9 cellular contexts compared by ENCODE assay signal in genomic region chr13:109610517-109610916, GRCh38.
DNase-seq lines count a peak whose midpoint lies in the region; ATAC-seq and TF ChIP-seq lines count a peak whose summit lies in the region.
"Had no signal": no experiment of that assay in that cellular context is flagged by ENCODE, and none has a peak within 500 bp of the region (broad histone marks: within the 10 kb centered on the region; RNA-seq: fewer than 3 reads in every experiment).

No MANE protein-coding gene starts in this region.

- no peaks in the 10 kb centered on the region for H3K9me3 Mint-ChIP-seq in MCF 10A (ENCODE audit: unreplicated experiment)
- peaks cover 3% of the 10 kb centered on the region for H3K9me3 Mint-ChIP-seq in chondrocyte (ENCODE audit: low read depth)
- H3K9me3 Mint-ChIP-seq in naive thymus-derived CD8-positive, alpha-beta T cell: no peaks in the 10 kb centered on the region
- H3K9me3 Mint-ChIP-seq in glutamatergic neuron (ENCODE audit: unreplicated experiment): no peaks in the 10 kb centered on the region

- no peaks in the 10 kb centered on the region for H3K27me3 ChIP-seq in breast epithelium

- H3K27ac ChIP-seq in breast epithelium: no peak overlapping the region

- no peak overlapping the region for H3K4me3 ChIP-seq in breast epithelium

- H3K27ac Mint-ChIP-seq in MCF 10A (ENCODE audit: low read depth, unreplicated experiment): no peak overlapping the region
- H3K27ac Mint-ChIP-seq in chondrocyte (ENCODE audit: unreplicated experiment): no peak overlapping the region
- H3K27ac Mint-ChIP-seq in naive thymus-derived CD8-positive, alpha-beta T cell: no peak overlapping the region
- H3K27ac Mint-ChIP-seq in glutamatergic neuron (ENCODE audit: unreplicated experiment): no peak overlapping the region
- H3K27ac Mint-ChIP-seq: nephron had no signal

- POLR2A ChIA-PET in MCF 10A (lab: Yijun Ruan, JAX): interaction anchor here (0.7 kb wide), 1 partner anchor 60 kb away, joined by 3 read pairs; no protein-coding TSS in a partner anchor
- POLR2A ChIA-PET in naive thymus-derived CD8-positive, alpha-beta T cell (lab: Charles Lee): no interaction called here

- intact Hi-C loops in MCF 10A (cut with micrococcal nuclease): no loop called here
- intact Hi-C loops in breast epithelium (cut with DNase I; ENCODE audit: low total_unique reads): no loop called here

- ATAC-seq in naive thymus-derived CD8-positive, alpha-beta T cell: peak; percentile 59 to 66
- ATAC-seq in HG03108 (IDR thresholded peaks at IDR 0.05; ENCODE audit: unreplicated experiment) (no peak), HG03280 (IDR thresholded peaks at IDR 0.05; ENCODE audit: unreplicated experiment) (no peak)

- H3K36me3 Mint-ChIP-seq in MCF 10A (ENCODE audit: insufficient read depth, unreplicated experiment): no peaks in the 10 kb centered on the region
- H3K36me3 Mint-ChIP-seq in chondrocyte (ENCODE audit: low read depth): peaks cover 3% of the 10 kb centered on the region
- no peaks in the 10 kb centered on the region for H3K36me3 Mint-ChIP-seq in naive thymus-derived CD8-positive, alpha-beta T cell
- H3K36me3 Mint-ChIP-seq in glutamatergic neuron (ENCODE audit: unreplicated experiment): peaks cover 4% of the 10 kb centered on the region

- no peaks in the 10 kb centered on the region for H3K36me3 ChIP-seq in breast epithelium

- no TSS peak for BruUV-seq in MCF 10A (replicated peaks; lab: Mats Ljungman, UMichigan)

- DNase-seq in MCF 10A (ENCODE audit: unreplicated experiment) (peak; percentile 48), breast epithelium (ENCODE audit: low spot score in 2 of 2) (no peak), SW480 (ENCODE audit: low spot score) (peak; percentile 23), chondrocyte (ENCODE audit: low spot score) (no peak), glutamatergic neuron (no peak)
- DNase-seq in naive thymus-derived CD8-positive, alpha-beta T cell: peak; percentile 5 to 73 (median 27)

- no peak for TF ChIP-seq POLR2A in breast epithelium (IDR thresholded peaks at IDR 0.05)

- H3K4me1 Mint-ChIP-seq in MCF 10A (ENCODE audit: insufficient read depth, unreplicated experiment) (peaks cover 6% of the 10 kb centered on the region), chondrocyte (ENCODE audit: low read depth) (peaks cover 6% of the 10 kb centered on the region), glutamatergic neuron (ENCODE audit: low read depth, unreplicated experiment) (no peaks in the 10 kb centered on the region)
- peaks cover 0 to 5% (median 0%) of the 10 kb centered on the region in 4 donors for H3K4me1 Mint-ChIP-seq in naive thymus-derived CD8-positive, alpha-beta T cell
- H3K4me1 Mint-ChIP-seq: nephron had no signal

- no peaks in the 10 kb centered on the region for H3K9me3 ChIP-seq in breast epithelium

- no peak overlapping the region for H3K4me3 Mint-ChIP-seq in MCF 10A (ENCODE audit: unreplicated experiment)
- no peak overlapping the region for H3K4me3 Mint-ChIP-seq in chondrocyte (ENCODE audit: unreplicated experiment)
- H3K4me3 Mint-ChIP-seq in naive thymus-derived CD8-positive, alpha-beta T cell: no peak overlapping the region
- no peak overlapping the region for H3K4me3 Mint-ChIP-seq in glutamatergic neuron (ENCODE audit: unreplicated experiment)
- H3K4me3 Mint-ChIP-seq: nephron had no signal

- TF ChIP-seq CTCF in MCF 10A (IDR thresholded peaks at IDR 0.05; ENCODE audit: unreplicated experiment) (peak; percentile 21), breast epithelium (IDR thresholded peaks at IDR 0.05) (no peak), chondrocyte (IDR thresholded peaks at IDR 0.05) (peak; percentile 38), glutamatergic neuron (IDR thresholded peaks at IDR 0.05; ENCODE audit: partially characterized antibody, unreplicated experiment) (no peak)

- no peaks in the 10 kb centered on the region for H3K4me1 ChIP-seq in breast epithelium

- CTCF ChIA-PET in MCF 10A (lab: Yijun Ruan, JAX): interaction anchor here (0.6 kb wide), 1 partner anchor 10 kb away, joined by 3 read pairs; no protein-coding TSS in a partner anchor

- H3K27me3 Mint-ChIP-seq in MCF 10A (ENCODE audit: insufficient read depth, unreplicated experiment) (no peaks in the 10 kb centered on the region), chondrocyte (ENCODE audit: low read depth) (no peaks in the 10 kb centered on the region), glutamatergic neuron (ENCODE audit: unreplicated experiment) (no peaks in the 10 kb centered on the region)
- H3K27me3 Mint-ChIP-seq in naive thymus-derived CD8-positive, alpha-beta T cell: peaks cover 0 to 7% (median 0%) of the 10 kb centered on the region in 5 donors

Comparison
In these comparisons a context has a peak if more than half of its experiments do, and no peak if none do; other contexts are left out.
1. DNase-seq: peak in MCF 10A (single experiment), SW480 (single experiment) and naive thymus-derived CD8-positive, alpha-beta T cell (10 of 10); none in breast epithelium (0 of 2), chondrocyte (single experiment) and glutamatergic neuron (single experiment).
2. CTCF ChIP-seq: peak in MCF 10A (single experiment) and chondrocyte (single experiment); none in breast epithelium (0 of 3) and glutamatergic neuron (single experiment).
3. ATAC-seq: peak in naive thymus-derived CD8-positive, alpha-beta T cell (2 of 2); none in HG03108 (single experiment) and HG03280 (single experiment).